In the genomic region with DNA sequence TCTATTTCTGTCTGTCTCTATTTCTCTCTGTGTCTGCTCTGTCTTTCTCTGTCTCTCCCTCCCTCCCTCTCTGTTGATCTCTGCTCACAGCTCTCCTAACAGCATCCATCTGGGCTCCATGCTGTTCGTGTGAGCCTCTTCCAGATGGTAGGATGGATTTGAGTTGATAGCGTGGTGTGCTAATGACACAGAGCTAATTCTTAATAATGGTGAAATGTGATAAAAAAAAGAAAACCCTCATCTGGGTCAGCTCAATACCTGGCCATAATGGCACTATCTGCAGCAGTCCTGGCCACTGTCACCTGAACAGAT, we compare ENCODE assay signal across 13 cellular contexts. TPM values are rescaled to one million over a fixed set of nuclear protein-coding genes. Genes with fewer than 3 reads are reported as not detected.
"Had no signal": no experiment of that assay in that cellular context is flagged by ENCODE, and none has a peak within 500 bp of the region (broad histone marks: within the 10 kb centered on the region; RNA-seq: fewer than 3 reads in every experiment).

No MANE protein-coding gene starts in this region.

- H3K9me3 ChIP-seq: lower lobe of right lung, pancreas had no signal

- H3K4me3 Mint-ChIP-seq: activated naive CD8-positive, alpha-beta T cell treated with anti-CD3 and anti-CD28 coated beads, Interleukin-2, amount 10 ng/mL, durations not matched to agents 7 days and 5 days had no signal

- DNase-seq: activated CD4-positive, alpha-beta T cell treated with anti-CD3 and anti-CD28 coated beads, Interleukin-2, amount 50 U/mL, for 1 hour; activated effector memory CD4-positive, alpha-beta T cell treated with Interleukin-2 at 50 U/mL for 16 hours; activated naive CD8-positive, alpha-beta T cell treated with anti-CD3 and anti-CD28 coated beads, Interleukin-2, amount 10 ng/mL, durations not matched to agents 7 days and 5 days; anterior cingulate cortex; foreskin fibroblast; left cardiac atrium; lower lobe of right lung; midbrain; pancreas had no signal

- H3K36me3 Mint-ChIP-seq: activated naive CD8-positive, alpha-beta T cell treated with anti-CD3 and anti-CD28 coated beads, Interleukin-2, amount 10 ng/mL, durations not matched to agents 7 days and 5 days; neural progenitor cell had no signal

- H3K36me3 ChIP-seq: breast epithelium, esophagus muscularis mucosa, lower lobe of right lung, neural progenitor cell, pancreas had no signal

- H2AFZ ChIP-seq: neural progenitor cell had no signal

- H3K4me1 Mint-ChIP-seq: activated naive CD8-positive, alpha-beta T cell treated with anti-CD3 and anti-CD28 coated beads, Interleukin-2, amount 10 ng/mL, durations not matched to agents 7 days and 5 days had no signal

- H3K27ac Mint-ChIP-seq: activated naive CD8-positive, alpha-beta T cell treated with anti-CD3 and anti-CD28 coated beads, Interleukin-2, amount 10 ng/mL, durations not matched to agents 7 days and 5 days; neural progenitor cell had no signal

- H3K9ac ChIP-seq: neural progenitor cell had no signal

- H3K27me3 ChIP-seq: breast epithelium, neural progenitor cell, pancreas had no signal

- H3K4me3 ChIP-seq: breast epithelium, esophagus muscularis mucosa, lower lobe of right lung, neural progenitor cell, pancreas, skin epidermis had no signal

- H3K4me2 ChIP-seq: neural progenitor cell had no signal

- H3K27ac ChIP-seq: breast epithelium, esophagus muscularis mucosa, lower lobe of right lung, neural progenitor cell, pancreas, skin epidermis had no signal

RNA-seq across cellular contexts. Expression of gene TMEM132B, which starts 24.5 kb away (rescaled TPM):
- total RNA-seq: activated naive CD8-positive, alpha-beta T cell treated with anti-CD3 and anti-CD28 coated beads, Interleukin-2, amount 10 ng/mL, durations not matched to agents 7 days and 5 days had no signal
